ENCODE assay signal across 15 cellular contexts in genomic region chr2:229297284-229297683, GRCh38. TPM values are rescaled to one million over a fixed set of nuclear protein-coding genes. Genes with fewer than 3 reads are reported as not detected.
DNase-seq lines count a peak whose midpoint lies in the region; ATAC-seq and TF ChIP-seq lines count a peak whose summit lies in the region.
"Had no signal": no experiment of that assay in that cellular context is flagged by ENCODE, and none has a peak within 500 bp of the region (broad histone marks: within the 10 kb centered on the region; RNA-seq: fewer than 3 reads in every experiment).

No MANE protein-coding gene starts in this region.

- no peak overlapping the region for H3K9ac ChIP-seq in KMS-11

- H4K20me1 ChIP-seq in KMS-11 (ENCODE audit: insufficient read depth): no peaks in the 10 kb centered on the region

- H3K4me2 ChIP-seq in KMS-11: peak overlapping the region; percentile 31

- 0 out of 2 replicates have a peak overlapping the region, but pooled peaks have one; percentile 17 for H2AFZ ChIP-seq in KMS-11 (ENCODE audit: low read depth)

- H3K27ac ChIP-seq in KMS-11: no peak overlapping the region
- H3K27ac ChIP-seq: Peyer's patch had no signal

- H3K27me3 ChIP-seq in KMS-11 (ENCODE audit: insufficient read depth, low read depth): no peaks in the 10 kb centered on the region
- H3K27me3 ChIP-seq: Peyer's patch had no signal

- peak; percentile 63 for ATAC-seq in left lobe of liver
- no peak for ATAC-seq in HG02759 (IDR thresholded peaks at IDR 0.05; ENCODE audit: unreplicated experiment)
- ATAC-seq: activated CD8-positive, alpha-beta T cell treated with anti-CD3 and anti-CD28 coated beads, Interleukin-2, amount 10 ng/mL, durations not matched to agents 7 days and 5 days; stimulated activated naive CD8-positive, alpha-beta T cell treated with anti-CD3 and anti-CD28 coated beads, Interleukin-15, amount 100 ng/mL, for 72 hours had no signal

- H3K79me2 ChIP-seq in KMS-11 (ENCODE audit: insufficient read depth, low read depth): no peaks in the 10 kb centered on the region

- peaks cover 6% of the 10 kb centered on the region for H3K4me1 ChIP-seq in KMS-11 (ENCODE audit: low read depth, poor library complexity, severe bottlenecking)
- H3K4me1 ChIP-seq: Peyer's patch had no signal

- H3K36me3 ChIP-seq in KMS-11 (ENCODE audit: insufficient read depth): no peaks in the 10 kb centered on the region
- H3K36me3 ChIP-seq: Peyer's patch had no signal

- in situ Hi-C loops in SK-MEL-5 (cut with HindIII; ENCODE audit: low pct_unique_long_range_greater_than_20kb, low sequenced_read_pairs): no loop called here

- TF ChIP-seq CTCF in AG10803 (conservative IDR thresholded peaks at IDR 0.05; ENCODE audit: low read length) (no peak), KMS-11 (conservative IDR thresholded peaks at IDR 0.05; ENCODE audit: low read depth, low read length) (no peak)

- DNase-seq in AG10803 (ENCODE audit: low read depth) (peak; percentile 43), SK-MEL-5 (ENCODE audit: low read depth, low spot score) (peak; percentile 59), left lobe of liver (ENCODE audit: low spot score) (no peak), KG1 (lab: John Stamatoyannopoulos, UW) (no peak), GOT3 (lab: John Stamatoyannopoulos, UW) (no peak), LoVo (ENCODE audit: low spot score) (no peak)
- DNase-seq: activated CD8-positive, alpha-beta T cell treated with anti-CD3 and anti-CD28 coated beads, Interleukin-2, amount 10 ng/mL, durations not matched to agents 7 days and 5 days; activated naive CD4-positive, alpha-beta T cell treated with anti-CD3 and anti-CD28 coated beads for 36 hours; NCI-H2029; Peyer's patch; retina; stimulated activated naive CD8-positive, alpha-beta T cell treated with anti-CD3 and anti-CD28 coated beads, Interleukin-15, amount 100 ng/mL, for 72 hours; T-helper 9 cell had no signal

- no peak overlapping the region for H3K4me3 ChIP-seq in AG10803 (ENCODE audit: low read length)
- no peak overlapping the region for H3K4me3 ChIP-seq in KMS-11 (IDR thresholded peaks at IDR 0.05; ENCODE audit: insufficient read depth, low read depth, low read length)
- H3K4me3 ChIP-seq: Peyer's patch had no signal

RNA-seq across cellular contexts. Expression of gene PID1, which starts 26.2 kb away (rescaled TPM):
- total RNA-seq in SK-MEL-5 (2014; rRNA removed; shearing (Covaris generic)): 0.95 and 1.4 TPM in 2 replicates
- polyA plus RNA-seq in SK-MEL-5 (2015; cell fraction: cytosol; rRNA removed): 3.4 and 3.9 TPM in 2 replicates
- 0.91 and 1.4 TPM in 2 replicates for polyA plus RNA-seq in SK-MEL-5 (2015; cell fraction: nucleus; rRNA removed)
- total RNA-seq in left lobe of liver: 83.3 TPM
- total RNA-seq: activated CD8-positive, alpha-beta T cell treated with anti-CD3 and anti-CD28 coated beads, Interleukin-2, amount 10 ng/mL, durations not matched to agents 7 days and 5 days; activated naive CD4-positive, alpha-beta T cell treated with anti-CD3 and anti-CD28 coated beads for 36 hours had no signal

Comparison
In these comparisons a context has a peak if more than half of its experiments do, and no peak if none do; other contexts are left out.
1. DNase-seq: peak in AG10803 (single experiment) and SK-MEL-5 (single experiment); none in left lobe of liver (single experiment), KG1 (single experiment), GOT3 (single experiment) and LoVo (single experiment).
2. RNA of gene PID1, which starts 26.2 kb away (total RNA-seq): 83.3 TPM in left lobe of liver (single experiment); 0.95 to 1.4 TPM in SK-MEL-5; every median in the first group is over 10 times any median in the second.